1 cellular context compared by ENCODE assay signal in the genomic region with DNA sequence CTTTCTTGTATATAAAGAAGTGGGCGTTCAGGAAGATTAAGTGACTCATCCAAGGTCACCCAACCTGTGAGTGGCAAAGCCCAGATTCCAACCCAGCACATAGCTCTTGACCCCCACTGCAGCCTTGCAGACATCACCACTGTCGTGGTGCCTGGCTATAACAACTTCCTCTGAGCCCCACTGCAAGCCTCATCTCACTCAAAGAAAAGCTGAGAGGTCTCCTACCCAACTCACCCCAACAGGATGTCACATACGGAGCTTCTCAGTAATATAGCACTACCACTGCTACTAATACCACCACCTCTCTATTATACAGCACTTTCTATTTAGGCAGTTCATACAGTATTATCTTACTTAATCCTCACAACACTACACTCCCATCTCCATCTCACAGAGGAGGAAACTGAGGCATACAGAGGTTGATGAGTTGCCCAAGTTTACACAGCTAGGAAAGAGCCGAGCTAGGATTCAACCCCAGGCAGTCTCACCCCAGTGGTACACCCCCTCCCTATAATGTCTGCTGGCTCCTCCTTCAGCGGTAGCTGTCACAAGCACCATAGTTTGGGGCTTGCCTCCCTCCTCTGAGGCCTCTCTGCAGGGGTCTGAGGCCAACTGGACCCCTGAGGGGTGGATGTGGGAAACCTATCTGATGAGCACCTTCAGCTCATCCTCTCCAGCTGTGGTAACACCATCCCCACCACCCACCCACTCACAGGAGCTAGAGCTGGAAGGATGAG.
TF ChIP-seq lines count a peak whose summit lies in the region.

No MANE protein-coding gene starts in this region.

TF ChIP-seq in IMR-90, 13 proteins besides CTCF, POLR2A, EP300 and RAD21:
- TF ChIP-seq, protein P1, sequence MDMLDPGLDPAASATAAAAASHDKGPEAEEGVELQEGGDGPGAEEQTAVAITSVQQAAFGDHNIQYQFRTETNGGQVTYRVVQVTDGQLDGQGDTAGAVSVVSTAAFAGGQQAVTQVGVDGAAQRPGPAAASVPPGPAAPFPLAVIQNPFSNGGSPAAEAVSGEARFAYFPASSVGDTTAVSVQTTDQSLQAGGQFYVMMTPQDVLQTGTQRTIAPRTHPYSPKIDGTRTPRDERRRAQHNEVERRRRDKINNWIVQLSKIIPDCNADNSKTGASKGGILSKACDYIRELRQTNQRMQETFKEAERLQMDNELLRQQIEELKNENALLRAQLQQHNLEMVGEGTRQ (IDR thresholded peaks at IDR 0.05; ENCODE audit: low read depth, low read length) = no peak
- no peak for TF ChIP-seq CHD1 (IDR thresholded peaks at IDR 0.05; ENCODE audit: low read depth, low read length)
- no peak for TF ChIP-seq RFX5 (IDR thresholded peaks at IDR 0.05; ENCODE audit: low read depth, low read length)
- TF ChIP-seq SMC3 (IDR thresholded peaks at IDR 0.05; ENCODE audit: low read depth, low read length) = no peak
- TF ChIP-seq NFE2L2 (IDR thresholded peaks at IDR 0.05; ENCODE audit: low read depth, low read length) = no peak
- no peak for TF ChIP-seq FOS (IDR thresholded peaks at IDR 0.05; ENCODE audit: low read depth, low read length)
- TF ChIP-seq CEBPB (IDR thresholded peaks at IDR 0.05; ENCODE audit: low read depth, low read length) = no peak
- no peak for TF ChIP-seq BHLHE40 (IDR thresholded peaks at IDR 0.05; ENCODE audit: low read depth, low read length)
- TF ChIP-seq, protein P2, sequence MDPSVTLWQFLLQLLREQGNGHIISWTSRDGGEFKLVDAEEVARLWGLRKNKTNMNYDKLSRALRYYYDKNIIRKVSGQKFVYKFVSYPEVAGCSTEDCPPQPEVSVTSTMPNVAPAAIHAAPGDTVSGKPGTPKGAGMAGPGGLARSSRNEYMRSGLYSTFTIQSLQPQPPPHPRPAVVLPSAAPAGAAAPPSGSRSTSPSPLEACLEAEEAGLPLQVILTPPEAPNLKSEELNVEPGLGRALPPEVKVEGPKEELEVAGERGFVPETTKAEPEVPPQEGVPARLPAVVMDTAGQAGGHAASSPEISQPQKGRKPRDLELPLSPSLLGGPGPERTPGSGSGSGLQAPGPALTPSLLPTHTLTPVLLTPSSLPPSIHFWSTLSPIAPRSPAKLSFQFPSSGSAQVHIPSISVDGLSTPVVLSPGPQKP (IDR thresholded peaks at IDR 0.05; ENCODE audit: borderline replicate concordance, low read depth, low read length) = no peak
- no peak for TF ChIP-seq MAFK (IDR thresholded peaks at IDR 0.05; ENCODE audit: low read depth, low read length)
- no peak for TF ChIP-seq MAZ (IDR thresholded peaks at IDR 0.05; ENCODE audit: borderline replicate concordance, low read depth, low read length)
- no peak for TF ChIP-seq RCOR1 (IDR thresholded peaks at IDR 0.05; ENCODE audit: insufficient replicate concordance, low read length)
- no peak for TF ChIP-seq MXI1 (IDR thresholded peaks at IDR 0.05; ENCODE audit: borderline replicate concordance, low read depth, low read length)
